21 cellular contexts compared by ENCODE assay signal in genomic region chr6:35443341-35444030, GRCh38.
"Had no signal": no experiment of that assay in that cellular context is flagged by ENCODE, and none has a peak within 500 bp of the region (broad histone marks: within the 10 kb centered on the region; RNA-seq: fewer than 3 reads in every experiment).

No MANE protein-coding gene starts in this region.

- H3K27ac Mint-ChIP-seq: activated naive CD8-positive, alpha-beta T cell; brain; stimulated activated naive CD8-positive, alpha-beta T cell treated with anti-CD3 and anti-CD28 coated beads, Interleukin-15, Interleukin-2, amounts not matched to agents 100 ng/mL and 50 ng/mL, for 24 hours had no signal

- ATAC-seq: activated CD4-positive, CD25-positive, alpha-beta regulatory T cell treated with anti-CD3 and anti-CD28 coated beads, Interleukin-2, amount 50 U/mL, for 24 hours; left cardiac atrium had no signal

- DNase-seq: activated CD4-positive, alpha-beta T cell treated with anti-CD3 and anti-CD28 coated beads, Interleukin-2, amount 50 U/mL, for 1 hour; activated CD8-positive, alpha-beta memory T cell treated with anti-CD3 and anti-CD28 coated beads for 24 hours; activated gamma-delta T cell treated with Interleukin-2 at 50 U/mL for 16 hours; amniotic stem cell; cerebellar nuclear complex; effector memory CD4-positive, alpha-beta T cell; head of caudate nucleus; left cardiac atrium; lower lobe of right lung; ovary; right lobe of liver; T1000; testis had no signal

- H3K4me1 ChIP-seq: lower lobe of right lung, right lobe of liver, testis, upper lobe of left lung had no signal

- H3K27me3 ChIP-seq: ovary, right lobe of liver, testis, upper lobe of left lung had no signal

- H3K27ac ChIP-seq: lower lobe of right lung, ovary, right lobe of liver, testis, upper lobe of left lung had no signal

- H3K9me3 Mint-ChIP-seq: neural crest cell; stimulated activated naive CD8-positive, alpha-beta T cell treated with anti-CD3 and anti-CD28 coated beads, Interleukin-15, Interleukin-2, amounts not matched to agents 100 ng/mL and 50 ng/mL, for 24 hours had no signal

- H3K36me3 Mint-ChIP-seq: activated naive CD8-positive, alpha-beta T cell; brain had no signal

- H3K4me2 ChIP-seq: smooth muscle cell had no signal

- H3K4me3 Mint-ChIP-seq: activated naive CD8-positive, alpha-beta T cell; brain; neural crest cell; stimulated activated naive CD8-positive, alpha-beta T cell treated with anti-CD3 and anti-CD28 coated beads, Interleukin-15, Interleukin-2, amounts not matched to agents 100 ng/mL and 50 ng/mL, for 24 hours had no signal

- H3K36me3 ChIP-seq: lower lobe of right lung, ovary, right lobe of liver, upper lobe of left lung had no signal

- H3K4me3 ChIP-seq: lower lobe of right lung, ovary, right lobe of liver, smooth muscle cell, testis, upper lobe of left lung had no signal

- H3K27me3 Mint-ChIP-seq: activated naive CD8-positive, alpha-beta T cell; stimulated activated naive CD8-positive, alpha-beta T cell treated with anti-CD3 and anti-CD28 coated beads, Interleukin-15, Interleukin-2, amounts not matched to agents 100 ng/mL and 50 ng/mL, for 24 hours had no signal

- H3K9me3 ChIP-seq: lower lobe of right lung, ovary, right lobe of liver, testis, upper lobe of left lung had no signal

- FAIRE-seq: frontal cortex had no signal

- H3K4me1 Mint-ChIP-seq: brain, neural crest cell had no signal
